In genomic region chr12:28258998-28259397, GRCh38 we compare ENCODE assay signal across 28 cellular contexts.
A peak's percentile ranks its signal among the peaks of the same experiment; 100 is the strongest.
DNase-seq lines count a peak whose midpoint lies in the region; FAIRE-seq and TF ChIP-seq lines count a peak whose summit lies in the region.
"Had no signal": no experiment of that assay in that cellular context is flagged by ENCODE, and none has a peak within 500 bp of the region (broad histone marks: within the 10 kb centered on the region; RNA-seq: fewer than 3 reads in every experiment).

No MANE protein-coding gene starts in this region.

- TF ChIP-seq CTCF in fibroblast of pulmonary artery (IDR thresholded peaks at IDR 0.05; ENCODE audit: low read length, missing control alignments): no peak

- TF ChIP-seq POLR2A in H54 (IDR thresholded peaks at IDR 0.05; ENCODE audit: low read depth, low read length): no peak

- no peak overlapping the region for H3K4me3 ChIP-seq in fibroblast of pulmonary artery (replicated peaks; ENCODE audit: low read depth, low read length)
- H3K4me3 ChIP-seq: ascending aorta, heart left ventricle, sigmoid colon, SK-N-MC, thoracic aorta, uterus had no signal

- DNase-seq in H54 (ENCODE audit: insufficient read length, low spot score) (no peak), amniotic epithelial cell (ENCODE audit: low read depth) (peak; percentile 17), fibroblast of pulmonary artery (ENCODE audit: low read depth) (peak; percentile 16), stromal cell of bone marrow (ENCODE audit: low read depth) (peak; percentile 6), amniotic stem cell (lab: John Stamatoyannopoulos, UW) (no peak), activated gamma-delta T cell treated with Interleukin-2 at 50 U/mL for 16 hours (no peak), kidney glomerular epithelial cell (lab: John Stamatoyannopoulos, UW) (no peak)
- DNase-seq: activated CD4-positive, alpha-beta memory T cell treated with anti-CD3 and anti-CD28 coated beads for 36 hours; activated CD8-positive, alpha-beta memory T cell treated with anti-CD3 and anti-CD28 coated beads, Interleukin-2, amount 50 U/mL, for 48 hours; CD4-positive, CD25-positive, alpha-beta regulatory T cell; cerebellar nuclear complex; GOT3; heart left ventricle; KBM-7; left cardiac atrium; NCI-H1436; NCI-H2107; NCI-H446 treated with DMSO at 0.1 percent for 48 hours; NCI-H82; RPMI8226; sigmoid colon; stimulated activated CD4-positive, alpha-beta T cell treated with anti-CD3 and anti-CD28 coated beads, Interleukin-15, amount 100 ng/mL, for 24 hours; stimulated activated naive CD4-positive, alpha-beta T cell treated with Interleukin-2 at 50 U/mL for 16 hours; uterus had no signal

- peak; percentile 41 for FAIRE-seq in H54 (lab: Jason Lieb, UNC)
- FAIRE-seq: endothelial cell of umbilical vein had no signal

Comparison
In these comparisons a context has a peak if more than half of its experiments do, and no peak if none do; other contexts are left out.
1. DNase-seq: peak in amniotic epithelial cell (single experiment), fibroblast of pulmonary artery (single experiment) and stromal cell of bone marrow (single experiment); none in H54 (single experiment), amniotic stem cell (single experiment), activated gamma-delta T cell treated with Interleukin-2 at 50 U/mL for 16 hours (single experiment) and kidney glomerular epithelial cell (single experiment).